In genomic region chr1:20109223-20109856, GRCh38 we compare ENCODE assay signal across 30 cellular contexts. TPM values are rescaled to one million over a fixed set of nuclear protein-coding genes. Genes with fewer than 3 reads are reported as not detected.
DNase-seq lines count a peak whose midpoint lies in the region; ATAC-seq and TF ChIP-seq lines count a peak whose summit lies in the region.
"Had no signal": no experiment of that assay in that cellular context is flagged by ENCODE, and none has a peak within 500 bp of the region (broad histone marks: within the 10 kb centered on the region; RNA-seq: fewer than 3 reads in every experiment).

No MANE protein-coding gene starts in this region.

- H2BK5ac ChIP-seq in trophoblast cell (ENCODE audit: low read depth, low read length, poor library complexity): no peak overlapping the region

- H4K12ac ChIP-seq in trophoblast cell (ENCODE audit: low read depth, low read length): no peak overlapping the region

- peak overlapping the region; percentile 28 for H3K14ac ChIP-seq in trophoblast cell (ENCODE audit: low read length)

- peaks cover 6 to 18% of the 10 kb centered on the region in 2 experiments for H3K4me1 ChIP-seq in trophoblast cell (ENCODE audit: control insufficient read depth in 1 of 2, insufficient read depth in 2 of 2, low read length in 2 of 2)
- H3K4me1 ChIP-seq: ascending aorta had no signal

- no peaks in the 10 kb centered on the region for H3K36me3 Mint-ChIP-seq in HFFc6 (ENCODE audit: low read depth)
- H3K36me3 Mint-ChIP-seq: type B pancreatic cell had no signal

- peak overlapping the region; percentile 18 for H2AK5ac ChIP-seq in trophoblast cell (ENCODE audit: low read length)

- H3K79me1 ChIP-seq in trophoblast cell (ENCODE audit: low read length): peaks cover 11% of the 10 kb centered on the region

- H3K4ac ChIP-seq in trophoblast cell (ENCODE audit: low read depth, low read length): no peak overlapping the region

- peak overlapping the region; percentile 37 for H2BK12ac ChIP-seq in trophoblast cell (ENCODE audit: low read length)

- H3K4me2 ChIP-seq in trophoblast cell (ENCODE audit: low read length): no peak overlapping the region
- H3K4me2 ChIP-seq: PC-9 had no signal

- H3K9me3 Mint-ChIP-seq in HFFc6: no peaks in the 10 kb centered on the region
- H3K9me3 Mint-ChIP-seq: nephron; stimulated activated naive CD8-positive, alpha-beta T cell treated with anti-CD3 and anti-CD28 coated beads, Interleukin-15, amount 100 ng/mL, for 72 hours; type B pancreatic cell had no signal

- no peak overlapping the region for H3K27ac Mint-ChIP-seq in HFFc6
- H3K27ac Mint-ChIP-seq: stimulated activated naive CD8-positive, alpha-beta T cell treated with anti-CD3 and anti-CD28 coated beads, Interleukin-15, amount 100 ng/mL, for 72 hours; type B pancreatic cell had no signal

- peak overlapping the region; percentile 45 for H4K91ac ChIP-seq in trophoblast cell (ENCODE audit: low read depth, low read length)

- WGBS in trophoblast cell (ENCODE audit: extremely low coverage, insufficient coverage, insufficient read length): no CpG with 5 or more reads among the region's 4 CpGs

- no peak overlapping the region for H3K23ac ChIP-seq in trophoblast cell (ENCODE audit: low read length)

- no peak overlapping the region for H3K27ac ChIP-seq in epithelial cell of prostate
- H3K27ac ChIP-seq in trophoblast cell (ENCODE audit: low read depth, low read length): no peak overlapping the region
- H3K27ac ChIP-seq: ascending aorta, esophagus muscularis mucosa, GM23248, VCaP had no signal

- H3K9ac ChIP-seq in trophoblast cell (ENCODE audit: low read length): no peak overlapping the region
- H3K9ac ChIP-seq: GM23248 had no signal

- ATAC-seq in HG03571 (IDR thresholded peaks at IDR 0.05; ENCODE audit: unreplicated experiment): no peak
- no peak for ATAC-seq in HG02970 (IDR thresholded peaks at IDR 0.05; ENCODE audit: low FRiP score, unreplicated experiment)
- no peak for ATAC-seq in GM18511 (IDR thresholded peaks at IDR 0.05; ENCODE audit: unreplicated experiment)
- ATAC-seq: stimulated activated naive CD8-positive, alpha-beta T cell treated with anti-CD3 and anti-CD28 coated beads, Interleukin-15, amount 100 ng/mL, for 72 hours had no signal

- no peak overlapping the region for H2AFZ ChIP-seq in trophoblast cell (ENCODE audit: insufficient read depth, low read length, poor library complexity)
- H2AFZ ChIP-seq: GM23248, PC-9 had no signal

- TF ChIP-seq CTCF in GM12865 (IDR thresholded peaks at IDR 0.05; ENCODE audit: insufficient read depth, low read depth, low read length, missing control alignments) (peak; percentile 7), HFFc6 (IDR thresholded peaks at IDR 0.05) (peak; percentile 23; the same call in 1 of the 2 replicates)

- H3K4me3 ChIP-seq in GM12865 (ENCODE audit: low read depth, low read length) (no peak overlapping the region), trophoblast cell (ENCODE audit: low read depth, low read length) (no peak overlapping the region)
- H3K4me3 ChIP-seq: ascending aorta, esophagus muscularis mucosa, GM23248, PC-9 had no signal

- no peak overlapping the region for H3K18ac ChIP-seq in trophoblast cell (ENCODE audit: low read length)

- DNase-seq in GM12865 (ENCODE audit: low read depth) (no peak), HFFc6 (no peak), epithelial cell of prostate (ENCODE audit: low read depth, low spot score) (peak; percentile 39), trophoblast cell (no peak), NCI-H187 treated with DMSO at 0.1 percent for 48 hours (lab: John Stamatoyannopoulos, UW) (no peak)
- DNase-seq: activated naive CD4-positive, alpha-beta T cell treated with anti-CD3 and anti-CD28 coated beads, Interleukin-2, amount 50 U/mL, for 16 hours; activated T-cell treated with anti-CD3 and anti-CD28 coated beads, Interleukin-2, amount 50 U/mL, for 1 hour; AML-193; cerebellar nuclear complex; DMS79 treated with DMSO at 0.1 percent for 48 hours; GM23248; mesendoderm; NCI-H1694; NCI-H2227 treated with DMSO at 0.1 percent for 48 hours; NCI-H82; stimulated activated CD4-positive, alpha-beta T cell treated with anti-CD3 and anti-CD28 coated beads, Interleukin-4, amount 100 ng/mL, for 24 hours; stimulated activated naive CD8-positive, alpha-beta T cell treated with anti-CD3 and anti-CD28 coated beads, Interleukin-15, amount 100 ng/mL, for 72 hours; T-helper 2 cell had no signal

- no peak overlapping the region for H4K8ac ChIP-seq in trophoblast cell (ENCODE audit: low read depth, low read length)

- H2BK120ac ChIP-seq in trophoblast cell (ENCODE audit: insufficient read depth, low read length, poor library complexity): no peak overlapping the region

- peaks cover 2% of the 10 kb centered on the region for H3K9me3 ChIP-seq in trophoblast cell (ENCODE audit: insufficient read depth, low read depth, low read length)
- H3K9me3 ChIP-seq: ascending aorta, esophagus muscularis mucosa had no signal

- H3K79me2 ChIP-seq in trophoblast cell (ENCODE audit: control insufficient read depth, insufficient read depth, low read length, poor library complexity): no peaks in the 10 kb centered on the region

- no peaks in the 10 kb centered on the region for H3K36me3 ChIP-seq in trophoblast cell (ENCODE audit: control insufficient read depth in 1 of 2, insufficient read depth in 2 of 2, low read length in 2 of 2)
- H3K36me3 ChIP-seq: ascending aorta, esophagus muscularis mucosa had no signal

- H3K4me3 Mint-ChIP-seq in HFFc6: no peak overlapping the region
- H3K4me3 Mint-ChIP-seq: nephron; stimulated activated naive CD8-positive, alpha-beta T cell treated with anti-CD3 and anti-CD28 coated beads, Interleukin-15, amount 100 ng/mL, for 72 hours; type B pancreatic cell had no signal

- H3K27me3 Mint-ChIP-seq in HFFc6 (ENCODE audit: insufficient read depth): peaks cover 24% of the 10 kb centered on the region

- H3K4me1 Mint-ChIP-seq in HFFc6 (ENCODE audit: low read depth): no peaks in the 10 kb centered on the region
- H3K4me1 Mint-ChIP-seq: stimulated activated naive CD8-positive, alpha-beta T cell treated with anti-CD3 and anti-CD28 coated beads, Interleukin-15, amount 100 ng/mL, for 72 hours had no signal

- no peaks in the 10 kb centered on the region for H3K27me3 ChIP-seq in trophoblast cell (ENCODE audit: insufficient read depth, low read length)
- H3K27me3 ChIP-seq: ascending aorta had no signal

RNA-seq across cellular contexts. Expression of gene PLA2G2D, which starts 10.0 kb away (rescaled TPM):
- not detected for total RNA-seq in HFFc6 (2021; fragmentation: NEBNext Ultra II Directional; extraction: Animal tissue kit (Norgen Biotek cat#: 25700))
- 0.03 TPM in 1 of 2 replicates, not detected in the other for polyA plus RNA-seq in trophoblast cell (2013)
- total RNA-seq: ascending aorta, esophagus muscularis mucosa, GM23248, kidney epithelial cell, PC-9, pulmonary artery endothelial cell, SK-MEL-5 had no signal
- polyA plus RNA-seq: GM23248 had no signal

RNA-seq across cellular contexts. Expression of gene PLA2G2F, which starts 29.8 kb away (rescaled TPM):
- not detected for total RNA-seq in HFFc6 (2021; fragmentation: NEBNext Ultra II Directional; extraction: Animal tissue kit (Norgen Biotek cat#: 25700))
- 6.6 TPM in 2 replicates for polyA plus RNA-seq in trophoblast cell (2013)
- total RNA-seq: ascending aorta, esophagus muscularis mucosa, GM23248, pulmonary artery endothelial cell, SK-MEL-5 had no signal
- polyA plus RNA-seq: GM23248 had no signal

RNA-seq across cellular contexts. Expression of gene PLA2G5, which starts 39.3 kb away (rescaled TPM):
- total RNA-seq in HFFc6 (2021; fragmentation: NEBNext Ultra II Directional; extraction: Animal tissue kit (Norgen Biotek cat#: 25700)): not detected
- not detected in 2 replicates for polyA plus RNA-seq in trophoblast cell (2013)
- total RNA-seq: GM23248, kidney epithelial cell, PC-9, SK-MEL-5 had no signal
